Comparison of ENCODE assay signal across 22 cellular contexts in the genomic region with DNA sequence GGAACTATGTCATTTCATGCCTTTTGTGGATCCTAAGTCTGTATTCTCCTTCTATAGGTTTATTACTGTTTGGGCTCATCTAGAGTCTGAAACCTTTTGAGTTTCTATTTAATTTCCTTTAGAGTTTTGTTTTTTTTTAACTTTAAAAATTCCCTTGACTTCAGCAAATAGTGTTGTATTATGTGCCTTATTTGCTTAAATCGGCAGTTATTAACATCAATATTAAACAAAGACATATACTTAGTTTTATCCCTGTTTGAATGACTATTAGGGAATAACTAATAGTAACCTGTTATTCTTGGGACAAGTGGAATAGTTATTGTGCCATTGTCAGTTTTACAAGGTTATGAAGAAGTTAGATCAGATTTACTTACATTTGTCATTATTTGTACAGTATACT.
DNase-seq lines count a peak whose midpoint lies in the region; ATAC-seq, FAIRE-seq and TF ChIP-seq lines count a peak whose summit lies in the region.
"Had no signal": no experiment of that assay in that cellular context is flagged by ENCODE, and none has a peak within 500 bp of the region (broad histone marks: within the 10 kb centered on the region; RNA-seq: fewer than 3 reads in every experiment).

No MANE protein-coding gene starts in this region.

- no peak for TF ChIP-seq RAD21 in K562 (CRISPR knock-in tag; conservative IDR thresholded peaks at IDR 0.05 in 1 of 2, IDR thresholded peaks at IDR 0.05 in 1 of 2)

- H3K9me1 ChIP-seq in K562 (ENCODE audit: control insufficient read depth, insufficient read depth, low read length): no peaks in the 10 kb centered on the region

- no peaks in the 10 kb centered on the region for H3K4me1 ChIP-seq in K562 (replicated peaks in 1 of 2; ENCODE audit: control insufficient read depth in 2 of 2, insufficient read depth in 2 of 2, low read length in 2 of 2)
- no peaks in the 10 kb centered on the region for H3K4me1 ChIP-seq in kidney (ENCODE audit: control insufficient read depth in 1 of 2, insufficient read depth in 1 of 2, low read depth in 1 of 2, low read length in 2 of 2)
- H3K4me1 ChIP-seq in heart left ventricle: peaks cover 0 to 7% (median 0%) of the 10 kb centered on the region in 12 donors
- H3K4me1 ChIP-seq: BLaER1 had no signal

- 91% methylated on average over 1 of the region's 1 CpG for WGBS in K562 (ENCODE audit: insufficient coverage, low coverage, missing lambda C conversion rate)
- 95 to 98% (median 97%) methylated on average over 1 of the region's 1 CpG for WGBS in heart left ventricle, 4 donors

- H2AFZ ChIP-seq in K562 (ENCODE audit: low read depth, low read length): no peak overlapping the region
- H2AFZ ChIP-seq: GM23338 had no signal

- no peak for ATAC-seq in K562
- no peak for ATAC-seq in heart left ventricle
- ATAC-seq in activated CD4-positive, CD25-positive, alpha-beta regulatory T cell treated with anti-CD3 and anti-CD28 coated beads, Interleukin-2, amount 50 U/mL, for 24 hours: no peak
- ATAC-seq: CD8-positive, alpha-beta T cell had no signal

- no peak for TF ChIP-seq EP300 in K562 (IDR thresholded peaks at IDR 0.05; ENCODE audit: low read length)

- BruUV-seq in K562 (replicated peaks; lab: Mats Ljungman, UMichigan): no TSS peak

- H3K4me3 ChIP-seq in K562: no peak overlapping the region
- H3K4me3 ChIP-seq in kidney (ENCODE audit: low read length in 2 of 2): no peak overlapping the region
- no peak overlapping the region for H3K4me3 ChIP-seq in heart left ventricle
- H3K4me3 ChIP-seq: BLaER1, GM23338, HAP-1 had no signal

- TF ChIP-seq POLR2A in K562 (conservative IDR thresholded peaks at IDR 0.05) (no peak), heart left ventricle (IDR thresholded peaks at IDR 0.05) (no peak)

- H3K9ac ChIP-seq in K562 (ENCODE audit: insufficient read depth in 1 of 2, low read depth in 2 of 2, low read length in 2 of 2): no peak overlapping the region
- H3K9ac ChIP-seq in kidney (ENCODE audit: low read length in 2 of 2): no peak overlapping the region
- H3K9ac ChIP-seq: BLaER1 had no signal

- H3K9me3 ChIP-seq in K562 (replicated peaks; ENCODE audit: control insufficient read depth, insufficient read depth, low read depth, low read length) (no peaks in the 10 kb centered on the region), kidney (ENCODE audit: control insufficient read depth in 1 of 2, low read length in 2 of 2) (no peaks in the 10 kb centered on the region), heart left ventricle (no peaks in the 10 kb centered on the region)
- H3K9me3 ChIP-seq: BLaER1, Caco-2, HAP-1 had no signal

- H3K27ac ChIP-seq in K562 (ENCODE audit: extremely low read depth, low read depth, low read length): no peak overlapping the region
- H3K27ac ChIP-seq in kidney (ENCODE audit: low read depth in 2 of 2, low read length in 2 of 2): no peak overlapping the region
- no peak overlapping the region for H3K27ac ChIP-seq in heart left ventricle
- H3K27ac ChIP-seq: BLaER1, C4-2B had no signal

- H3K79me2 ChIP-seq in K562 (ENCODE audit: control insufficient read depth, insufficient read depth, low read length): no peaks in the 10 kb centered on the region; the same call in 1 of the 3 replicates

- no peak overlapping the region for H3K4me2 ChIP-seq in K562 (ENCODE audit: insufficient read depth, low read length)
- H3K4me2 ChIP-seq: BLaER1, GM23338 had no signal

- TF ChIP-seq CTCF in D721Med (IDR thresholded peaks at IDR 0.05; ENCODE audit: insufficient read depth, missing control alignments) (no peak), K562 (IDR thresholded peaks at IDR 0.05 in 2 of 3, conservative IDR thresholded peaks at IDR 0.05 in 1 of 3; ENCODE audit: insufficient read depth in 2 of 3, low read depth in 1 of 3, low read length in 3 of 3) (no peak), kidney (IDR thresholded peaks at IDR 0.05; ENCODE audit: borderline replicate concordance, extremely low read depth, insufficient read depth) (no peak), heart left ventricle (IDR thresholded peaks at IDR 0.05) (no peak)

- DNase-seq in D721Med (ENCODE audit: insufficient read length, low spot score) (no peak), K562 (ENCODE audit: extremely low read depth in 1 of 4, low spot score in 3 of 4) (no peak), kidney (no peak), heart left ventricle (no peak), RKO (ENCODE audit: low spot score) (no peak)
- DNase-seq: 8988T; Caco-2; CD4-positive, CD25-positive, alpha-beta regulatory T cell; CD8-positive, alpha-beta T cell; DMS 273 treated with DMSO at 0.1 percent for 48 hours; DMS79; EL; GF-D8; HFFc6 had no signal

- in situ Hi-C loops in K562 (cut with MboI): no loop called here

- H3K27me3 ChIP-seq in K562 (ENCODE audit: control insufficient read depth in 2 of 2, insufficient read depth in 2 of 2, low read length in 2 of 2) (no peaks in the 10 kb centered on the region), heart left ventricle (no peaks in the 10 kb centered on the region)
- H3K27me3 ChIP-seq: BLaER1 had no signal

- CTCF ChIA-PET in K562 (lab: Yijun Ruan, JAX; ENCODE audit: low intra/inter-chr PET ratio): no interaction called here

- POLR2A ChIA-PET in K562 (lab: Yijun Ruan, JAX): no interaction called here

- no peaks in the 10 kb centered on the region for H4K20me1 ChIP-seq in K562 (replicated peaks; ENCODE audit: control insufficient read depth, insufficient read depth, low read length)
- H4K20me1 ChIP-seq: BLaER1 had no signal

- H3K36me3 ChIP-seq in K562 (ENCODE audit: control insufficient read depth, insufficient read depth, low read length) (peaks cover 15% of the 10 kb centered on the region; the same call in 2 of the 3 replicates), kidney (ENCODE audit: control insufficient read depth in 1 of 2, insufficient read depth in 2 of 2, low read length in 2 of 2) (no peaks in the 10 kb centered on the region), heart left ventricle (no peaks in the 10 kb centered on the region)
- H3K36me3 ChIP-seq: BLaER1, HAP-1 had no signal

- FAIRE-seq in A204.1 (lab: Jason Lieb, UNC) (peak; percentile 3), D721Med (lab: Jason Lieb, UNC) (peak; percentile 11), K562 (lab: Jason Lieb, UNC) (no peak), kidney (lab: Jason Lieb, UNC) (peak; percentile 3)
- FAIRE-seq: GM12891, GM18507 had no signal

- intact Hi-C loops in K562 (cut with micrococcal nuclease): no loop called here
- intact Hi-C loops in kidney (cut with DNase I): no loop called here
- intact Hi-C loops in heart left ventricle (cut with DNase I): no loop called here

TF ChIP-seq in K562, 482 proteins besides CTCF, POLR2A, EP300 and RAD21:
- no peak for TF ChIP-seq BRF1 (IDR thresholded peaks at IDR 0.05; ENCODE audit: borderline replicate concordance, extremely low read depth, insufficient read length)
- TF ChIP-seq, protein P1, sequence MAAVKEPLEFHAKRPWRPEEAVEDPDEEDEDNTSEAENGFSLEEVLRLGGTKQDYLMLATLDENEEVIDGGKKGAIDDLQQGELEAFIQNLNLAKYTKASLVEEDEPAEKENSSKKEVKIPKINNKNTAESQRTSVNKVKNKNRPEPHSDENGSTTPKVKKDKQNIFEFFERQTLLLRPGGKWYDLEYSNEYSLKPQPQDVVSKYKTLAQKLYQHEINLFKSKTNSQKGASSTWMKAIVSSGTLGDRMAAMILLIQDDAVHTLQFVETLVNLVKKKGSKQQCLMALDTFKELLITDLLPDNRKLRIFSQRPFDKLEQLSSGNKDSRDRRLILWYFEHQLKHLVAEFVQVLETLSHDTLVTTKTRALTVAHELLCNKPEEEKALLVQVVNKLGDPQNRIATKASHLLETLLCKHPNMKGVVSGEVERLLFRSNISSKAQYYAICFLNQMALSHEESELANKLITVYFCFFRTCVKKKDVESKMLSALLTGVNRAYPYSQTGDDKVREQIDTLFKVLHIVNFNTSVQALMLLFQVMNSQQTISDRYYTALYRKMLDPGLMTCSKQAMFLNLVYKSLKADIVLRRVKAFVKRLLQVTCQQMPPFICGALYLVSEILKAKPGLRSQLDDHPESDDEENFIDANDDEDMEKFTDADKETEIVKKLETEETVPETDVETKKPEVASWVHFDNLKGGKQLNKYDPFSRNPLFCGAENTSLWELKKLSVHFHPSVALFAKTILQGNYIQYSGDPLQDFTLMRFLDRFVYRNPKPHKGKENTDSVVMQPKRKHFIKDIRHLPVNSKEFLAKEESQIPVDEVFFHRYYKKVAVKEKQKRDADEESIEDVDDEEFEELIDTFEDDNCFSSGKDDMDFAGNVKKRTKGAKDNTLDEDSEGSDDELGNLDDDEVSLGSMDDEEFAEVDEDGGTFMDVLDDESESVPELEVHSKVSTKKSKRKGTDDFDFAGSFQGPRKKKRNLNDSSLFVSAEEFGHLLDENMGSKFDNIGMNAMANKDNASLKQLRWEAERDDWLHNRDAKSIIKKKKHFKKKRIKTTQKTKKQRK (IDR thresholded peaks at IDR 0.05; ENCODE audit: borderline replicate concordance, low read depth, low read length): no peak
- TF ChIP-seq ZNF316 (IDR thresholded peaks at IDR 0.05): 0 out of 2 replicates have a peak, but pooled peaks have one; percentile 20
- TF ChIP-seq, protein P2, sequence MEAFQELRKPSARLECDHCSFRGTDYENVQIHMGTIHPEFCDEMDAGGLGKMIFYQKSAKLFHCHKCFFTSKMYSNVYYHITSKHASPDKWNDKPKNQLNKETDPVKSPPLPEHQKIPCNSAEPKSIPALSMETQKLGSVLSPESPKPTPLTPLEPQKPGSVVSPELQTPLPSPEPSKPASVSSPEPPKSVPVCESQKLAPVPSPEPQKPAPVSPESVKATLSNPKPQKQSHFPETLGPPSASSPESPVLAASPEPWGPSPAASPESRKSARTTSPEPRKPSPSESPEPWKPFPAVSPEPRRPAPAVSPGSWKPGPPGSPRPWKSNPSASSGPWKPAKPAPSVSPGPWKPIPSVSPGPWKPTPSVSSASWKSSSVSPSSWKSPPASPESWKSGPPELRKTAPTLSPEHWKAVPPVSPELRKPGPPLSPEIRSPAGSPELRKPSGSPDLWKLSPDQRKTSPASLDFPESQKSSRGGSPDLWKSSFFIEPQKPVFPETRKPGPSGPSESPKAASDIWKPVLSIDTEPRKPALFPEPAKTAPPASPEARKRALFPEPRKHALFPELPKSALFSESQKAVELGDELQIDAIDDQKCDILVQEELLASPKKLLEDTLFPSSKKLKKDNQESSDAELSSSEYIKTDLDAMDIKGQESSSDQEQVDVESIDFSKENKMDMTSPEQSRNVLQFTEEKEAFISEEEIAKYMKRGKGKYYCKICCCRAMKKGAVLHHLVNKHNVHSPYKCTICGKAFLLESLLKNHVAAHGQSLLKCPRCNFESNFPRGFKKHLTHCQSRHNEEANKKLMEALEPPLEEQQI (IDR thresholded peaks at IDR 0.05): no peak
- TF ChIP-seq ZNF699 (CRISPR knock-in tag; IDR thresholded peaks at IDR 0.05; ENCODE audit: insufficient replicate concordance): no peak
- no peak for TF ChIP-seq NBN (IDR thresholded peaks at IDR 0.05; ENCODE audit: low read depth)
